15 cellular contexts compared by ENCODE assay signal in genomic region chr18:23369231-23369630, GRCh38.
"Had no signal": no experiment of that assay in that cellular context is flagged by ENCODE, and none has a peak within 500 bp of the region (broad histone marks: within the 10 kb centered on the region; RNA-seq: fewer than 3 reads in every experiment).

No MANE protein-coding gene starts in this region.

- H3K27ac Mint-ChIP-seq: activated CD4-positive, alpha-beta memory T cell treated with anti-CD3 and anti-CD28 coated beads, Interleukin-2, amount 10 ng/mL, durations not matched to agents 7 days and 5 days; activated CD4-positive, alpha-beta T cell treated with anti-CD3 and anti-CD28 coated beads for 36 hours; dendritic cell treated with granulocyte-macrophage colony-stimulating factor and Interleukin-4, amounts not matched to agents 40 ng/mL and 50 ng/mL, for 4 days; naive thymus-derived CD4-positive, alpha-beta T cell; progenitor cell of endocrine pancreas; T-cell had no signal

- H3K4me3 Mint-ChIP-seq: activated CD4-positive, alpha-beta memory T cell treated with anti-CD3 and anti-CD28 coated beads, Interleukin-2, amount 10 ng/mL, durations not matched to agents 7 days and 5 days; activated CD4-positive, alpha-beta T cell treated with anti-CD3 and anti-CD28 coated beads for 36 hours; dendritic cell treated with granulocyte-macrophage colony-stimulating factor and Interleukin-4, amounts not matched to agents 40 ng/mL and 50 ng/mL, for 4 days; naive thymus-derived CD4-positive, alpha-beta T cell; T-cell had no signal

- H3K4me3 ChIP-seq: cardiac muscle cell, lower lobe of right lung, right lobe of liver, SK-N-MC had no signal

- H3K27me3 Mint-ChIP-seq: activated CD4-positive, alpha-beta memory T cell treated with anti-CD3 and anti-CD28 coated beads, Interleukin-2, amount 10 ng/mL, durations not matched to agents 7 days and 5 days; activated CD4-positive, alpha-beta T cell treated with anti-CD3 and anti-CD28 coated beads for 36 hours; dendritic cell treated with granulocyte-macrophage colony-stimulating factor and Interleukin-4, amounts not matched to agents 40 ng/mL and 50 ng/mL, for 4 days; naive thymus-derived CD4-positive, alpha-beta T cell; progenitor cell of endocrine pancreas; T-cell had no signal

- ATAC-seq: activated CD4-positive, alpha-beta T cell treated with anti-CD3 and anti-CD28 coated beads for 36 hours; esophagus mucosa; lower lobe of right lung; naive thymus-derived CD4-positive, alpha-beta T cell; T-cell had no signal

- H3K9me3 ChIP-seq: lower lobe of right lung, right lobe of liver had no signal

- DNase-seq: activated CD4-positive, alpha-beta memory T cell treated with anti-CD3 and anti-CD28 coated beads, Interleukin-2, amount 10 ng/mL, durations not matched to agents 7 days and 5 days; activated CD4-positive, alpha-beta T cell treated with anti-CD3 and anti-CD28 coated beads for 36 hours; activated T-cell treated with anti-CD3 and anti-CD28 coated beads, Interleukin-2, amount 50 U/mL, for 48 hours; lower lobe of right lung; naive thymus-derived CD4-positive, alpha-beta T cell; right lobe of liver; stimulated activated CD4-positive, alpha-beta T cell treated with anti-CD3 and anti-CD28 coated beads, Interleukin-2, amount 100 ng/mL, for 24 hours; stimulated activated naive CD4-positive, alpha-beta T cell; T-cell had no signal

- H3K9me3 Mint-ChIP-seq: activated CD4-positive, alpha-beta memory T cell treated with anti-CD3 and anti-CD28 coated beads, Interleukin-2, amount 10 ng/mL, durations not matched to agents 7 days and 5 days; dendritic cell treated with granulocyte-macrophage colony-stimulating factor and Interleukin-4, amounts not matched to agents 40 ng/mL and 50 ng/mL, for 4 days; naive thymus-derived CD4-positive, alpha-beta T cell; T-cell had no signal

- H3K27ac ChIP-seq: cardiac muscle cell, lower lobe of right lung, right lobe of liver, SK-N-MC, VCaP had no signal

- H3K27me3 ChIP-seq: cardiac muscle cell, right lobe of liver had no signal

- H3K4me1 ChIP-seq: lower lobe of right lung had no signal

- H3K4me1 Mint-ChIP-seq: activated CD4-positive, alpha-beta memory T cell treated with anti-CD3 and anti-CD28 coated beads, Interleukin-2, amount 10 ng/mL, durations not matched to agents 7 days and 5 days; activated CD4-positive, alpha-beta T cell treated with anti-CD3 and anti-CD28 coated beads for 36 hours; naive thymus-derived CD4-positive, alpha-beta T cell; T-cell had no signal

- H3K36me3 ChIP-seq: cardiac muscle cell, lower lobe of right lung, right lobe of liver had no signal
